In the genomic region with DNA sequence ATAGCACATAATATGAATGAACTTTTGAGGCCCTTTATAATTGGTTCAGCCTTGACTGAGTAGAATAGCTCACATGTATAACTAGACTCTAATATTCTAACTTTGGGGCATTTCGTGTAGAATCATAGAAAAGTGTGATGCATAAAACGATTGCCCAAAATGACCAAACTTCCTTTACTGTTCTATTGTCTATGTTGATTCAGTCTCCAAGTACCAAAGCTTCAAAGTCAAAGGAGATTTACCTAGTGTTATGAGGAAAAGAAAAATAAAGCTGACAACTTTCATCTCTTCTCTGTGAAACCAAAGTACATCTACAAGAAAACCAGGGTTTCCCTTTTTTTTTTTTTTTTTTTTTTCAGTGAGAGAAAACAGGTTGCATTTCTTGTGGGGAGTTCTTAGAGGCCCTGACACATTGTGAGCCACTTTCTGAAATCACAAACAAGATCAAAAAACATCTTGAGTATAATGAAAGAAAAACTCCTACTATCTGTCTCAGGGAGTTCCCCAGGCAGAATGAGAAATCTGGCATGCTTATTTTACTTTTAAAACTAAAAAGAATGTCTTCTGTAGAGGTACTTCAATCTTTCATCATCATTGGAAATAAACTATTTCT, we compare ENCODE assay signal across 16 cellular contexts.
"Had no signal": no experiment of that assay in that cellular context is flagged by ENCODE, and none has a peak within 500 bp of the region (broad histone marks: within the 10 kb centered on the region; RNA-seq: fewer than 3 reads in every experiment).

No MANE protein-coding gene starts in this region.

- ATAC-seq: gastroesophageal sphincter, sciatic nerve, upper lobe of right lung had no signal

- H3K9me3 ChIP-seq: colonic mucosa, gastroesophageal sphincter, SJCRH30, testis, upper lobe of right lung had no signal

- DNase-seq: activated CD4-positive, alpha-beta T cell treated with anti-CD3 and anti-CD28 coated beads for 48 hours; activated T-cell treated with anti-CD3 and anti-CD28 coated beads, Interleukin-2, amount 50 U/mL, for 48 hours; colonic mucosa; effector CD8-positive, alpha-beta T cell; left ventricle myocardium inferior; SJCRH30; spleen; stimulated activated CD4-positive, alpha-beta T cell treated with anti-CD3 and anti-CD28 coated beads, Interleukin-1b, Interleukin-23, amount 100 ng/mL, for 48 hours; testis; upper lobe of right lung had no signal

- H3K36me3 ChIP-seq: cardiac muscle cell, colonic mucosa, gastroesophageal sphincter, left ventricle myocardium inferior, SJCRH30, spleen, upper lobe of right lung had no signal

- H3K27me3 Mint-ChIP-seq: memory B cell had no signal

- H3K4me3 ChIP-seq: cardiac muscle cell, colonic mucosa, gastroesophageal sphincter, left ventricle myocardium inferior, SJCRH30, spleen, testis, upper lobe of right lung had no signal

- H3K27ac Mint-ChIP-seq: memory B cell; stimulated activated naive CD8-positive, alpha-beta T cell treated with anti-CD3 and anti-CD28 coated beads, Interleukin-15, Interleukin-2, amounts not matched to agents 100 ng/mL and 50 ng/mL, for 24 hours had no signal

- H3K4me1 ChIP-seq: colonic mucosa, gastroesophageal sphincter, left ventricle myocardium inferior, SJCRH30, spleen, testis, upper lobe of right lung had no signal

- H3K4me3 Mint-ChIP-seq: memory B cell; stimulated activated naive CD8-positive, alpha-beta T cell treated with anti-CD3 and anti-CD28 coated beads, Interleukin-15, Interleukin-2, amounts not matched to agents 100 ng/mL and 50 ng/mL, for 24 hours had no signal

- H3K9me3 Mint-ChIP-seq: stimulated activated naive CD8-positive, alpha-beta T cell treated with anti-CD3 and anti-CD28 coated beads, Interleukin-15, Interleukin-2, amounts not matched to agents 100 ng/mL and 50 ng/mL, for 24 hours had no signal

- H3K36me3 Mint-ChIP-seq: memory B cell had no signal

- H3K27me3 ChIP-seq: cardiac muscle cell, colonic mucosa, gastroesophageal sphincter, SJCRH30, spleen, testis, upper lobe of right lung had no signal

- H3K27ac ChIP-seq: cardiac muscle cell, colonic mucosa, epithelial cell of prostate, gastroesophageal sphincter, left ventricle myocardium inferior, SJCRH30, spleen, testis, upper lobe of right lung had no signal
